ENCODE assay signal across 11 cellular contexts in genomic region chr1:203761958-203762357, GRCh38. TPM values are rescaled to one million over a fixed set of nuclear protein-coding genes. Genes with fewer than 3 reads are reported as not detected.
DNase-seq lines count a peak whose midpoint lies in the region; ATAC-seq, FAIRE-seq and TF ChIP-seq lines count a peak whose summit lies in the region.
"Not testable (repeated sequence)": the region's sequence is repeated elsewhere in the genome, so short reads cannot be mapped to it uniquely, and the experiment has no call there.
"Had no signal": no experiment of that assay in that cellular context is flagged by ENCODE, and none has a peak within 500 bp of the region (broad histone marks: within the 10 kb centered on the region; RNA-seq: fewer than 3 reads in every experiment).

No MANE protein-coding gene starts in this region.

- H4K12ac ChIP-seq in trophoblast cell (ENCODE audit: low read depth, low read length): not testable (repeated sequence)

- TF ChIP-seq CTCF in astrocyte (IDR thresholded peaks at IDR 0.05; ENCODE audit: insufficient read depth, low read depth, low read length); fibroblast of the aortic adventitia (IDR thresholded peaks at IDR 0.05; ENCODE audit: insufficient read depth, low read length); upper lobe of right lung (IDR thresholded peaks at IDR 0.05): not testable (repeated sequence)

- H3K4me3 ChIP-seq in CD4-positive, alpha-beta memory T cell (ENCODE audit: low read length in 2 of 2); astrocyte (ENCODE audit: insufficient read depth, low read depth, low read length); fibroblast of the aortic adventitia (ENCODE audit: low read depth, low read length); trophoblast cell (ENCODE audit: low read depth, low read length); upper lobe of right lung: not testable (repeated sequence)

- H3K4me3 Mint-ChIP-seq in CD4-positive, alpha-beta memory T cell: peak overlapping the region in 1 of 8 donors; percentile 52
- not testable (repeated sequence) for H3K4me3 Mint-ChIP-seq in T-cell; activated naive CD4-positive, alpha-beta T cell treated with anti-CD3 and anti-CD28 coated beads for 36 hours; astrocyte (ENCODE audit: unreplicated experiment)

- H3K4ac ChIP-seq in trophoblast cell (ENCODE audit: low read depth, low read length): not testable (repeated sequence)

- intact Hi-C loops in CD4-positive, alpha-beta memory T cell (cut with micrococcal nuclease): loop anchor here (10.0 kb wide), 1 partner anchor 257 kb away; no protein-coding TSS in a partner anchor
- intact Hi-C loops in activated naive CD4-positive, alpha-beta T cell treated with anti-CD3 and anti-CD28 coated beads for 36 hours (cut with micrococcal nuclease): loop anchor here (10.0 kb wide), 1 partner anchor 477 kb away; no protein-coding TSS in a partner anchor
- intact Hi-C loops in upper lobe of right lung (cut with DNase I): not testable (repeated sequence)

- not testable (repeated sequence) for H3K18ac ChIP-seq in trophoblast cell (ENCODE audit: low read length)

- H3K23ac ChIP-seq in trophoblast cell (ENCODE audit: low read length): not testable (repeated sequence)

- not testable (repeated sequence) for ATAC-seq in T-cell (replicated peaks in 1 of 4); upper lobe of right lung

- H4K8ac ChIP-seq in trophoblast cell (ENCODE audit: low read depth, low read length): not testable (repeated sequence)

- H3K36me3 Mint-ChIP-seq in CD4-positive, alpha-beta memory T cell: peaks cover 0 to 12% of the 10 kb centered on the region in 2 donors
- not testable (repeated sequence) for H3K36me3 Mint-ChIP-seq in T-cell; activated naive CD4-positive, alpha-beta T cell treated with anti-CD3 and anti-CD28 coated beads for 36 hours (ENCODE audit: low read depth); astrocyte (ENCODE audit: low read depth, unreplicated experiment)

- not testable (repeated sequence) for H2BK12ac ChIP-seq in trophoblast cell (ENCODE audit: low read length)

- H3K36me3 ChIP-seq in CD4-positive, alpha-beta memory T cell (ENCODE audit: insufficient read depth, low read length); astrocyte (ENCODE audit: insufficient read depth, low read length); trophoblast cell (ENCODE audit: control insufficient read depth in 1 of 2, insufficient read depth in 2 of 2, low read length in 2 of 2); upper lobe of right lung: not testable (repeated sequence)

- WGBS in trophoblast cell (ENCODE audit: extremely low coverage, insufficient coverage, insufficient read length): no CpG with 5 or more reads among the region's 7 CpGs

- H3K27me3 ChIP-seq in CD4-positive, alpha-beta memory T cell (ENCODE audit: insufficient read depth, low read length); astrocyte (ENCODE audit: insufficient read depth, low read length); trophoblast cell (ENCODE audit: insufficient read depth, low read length); upper lobe of right lung: not testable (repeated sequence)

- not testable (repeated sequence) for H3K9me3 ChIP-seq in CD4-positive, alpha-beta memory T cell (ENCODE audit: control insufficient read depth in 1 of 2, low read length in 2 of 2); astrocyte (ENCODE audit: insufficient read depth, low read depth, low read length); trophoblast cell (ENCODE audit: insufficient read depth, low read depth, low read length); upper lobe of right lung

- H2BK120ac ChIP-seq in trophoblast cell (ENCODE audit: insufficient read depth, low read length, poor library complexity): not testable (repeated sequence)

- H3K79me2 ChIP-seq in astrocyte (ENCODE audit: insufficient read depth, low read length); trophoblast cell (ENCODE audit: control insufficient read depth, insufficient read depth, low read length, poor library complexity): not testable (repeated sequence)

- not testable (repeated sequence) for H3K9ac ChIP-seq in astrocyte (ENCODE audit: low read length); trophoblast cell (ENCODE audit: low read length)

- H4K91ac ChIP-seq in trophoblast cell (ENCODE audit: low read depth, low read length): not testable (repeated sequence)

- POLR2A ChIA-PET in CD4-positive, alpha-beta memory T cell (lab: Charles Lee; ENCODE audit: partially characterized antibody); T-cell (lab: Charles Lee): not testable (repeated sequence)

- H3K79me1 ChIP-seq in trophoblast cell (ENCODE audit: low read length): peaks cover 20% of the 10 kb centered on the region

- H3K27ac ChIP-seq in CD4-positive, alpha-beta memory T cell (ENCODE audit: low read depth, low read length); astrocyte (ENCODE audit: low read depth, low read length); trophoblast cell (ENCODE audit: low read depth, low read length); upper lobe of right lung: not testable (repeated sequence)

- not testable (repeated sequence) for H3K9me3 Mint-ChIP-seq in CD4-positive, alpha-beta memory T cell; T-cell; activated naive CD4-positive, alpha-beta T cell treated with anti-CD3 and anti-CD28 coated beads for 36 hours; astrocyte (ENCODE audit: unreplicated experiment)

- CTCF ChIA-PET in CD4-positive, alpha-beta memory T cell (lab: Charles Lee; ENCODE audit: partially characterized antibody): interaction anchor here (0.7 kb wide), 1 partner anchor 116 kb away, joined by 3 read pairs; no protein-coding TSS in a partner anchor
- CTCF ChIA-PET in T-cell (lab: Charles Lee); activated naive CD4-positive, alpha-beta T cell treated with anti-CD3 and anti-CD28 coated beads for 36 hours (lab: Charles Lee): not testable (repeated sequence)

- not testable (repeated sequence) for H3K27me3 Mint-ChIP-seq in CD4-positive, alpha-beta memory T cell; T-cell; activated naive CD4-positive, alpha-beta T cell treated with anti-CD3 and anti-CD28 coated beads for 36 hours (ENCODE audit: low read depth); astrocyte (ENCODE audit: low read depth, unreplicated experiment)

- peaks cover 38% of the 10 kb centered on the region for H3K4me1 ChIP-seq in CD4-positive, alpha-beta memory T cell (ENCODE audit: insufficient read depth, low read length)
- not testable (repeated sequence) for H3K4me1 ChIP-seq in astrocyte (ENCODE audit: insufficient read depth, low read length); trophoblast cell (ENCODE audit: control insufficient read depth in 1 of 2, insufficient read depth in 2 of 2, low read length in 2 of 2); upper lobe of right lung

- H2AFZ ChIP-seq in astrocyte (ENCODE audit: low read depth, low read length); trophoblast cell (ENCODE audit: insufficient read depth, low read length, poor library complexity): not testable (repeated sequence)

- H4K20me1 ChIP-seq in astrocyte (ENCODE audit: insufficient read depth, low read length): not testable (repeated sequence)

- not testable (repeated sequence) for H2BK5ac ChIP-seq in trophoblast cell (ENCODE audit: low read depth, low read length, poor library complexity)

- not testable (repeated sequence) for H3K4me2 ChIP-seq in astrocyte (ENCODE audit: low read length); trophoblast cell (ENCODE audit: low read length)

- H3K14ac ChIP-seq in trophoblast cell (ENCODE audit: low read length): not testable (repeated sequence)

- not testable (repeated sequence) for DNase-seq in CD4-positive, alpha-beta memory T cell; T-cell; activated naive CD4-positive, alpha-beta T cell treated with anti-CD3 and anti-CD28 coated beads for 36 hours
- DNase-seq in M059J (ENCODE audit: low read depth) (peak; percentile 25), astrocyte (ENCODE audit: low read depth) (peak; percentile 52), fibroblast of the aortic adventitia (ENCODE audit: low read depth) (peak; percentile 39), trophoblast cell (peak; percentile 81 to 82), upper lobe of right lung (peak; percentile 9)

- not testable (repeated sequence) for FAIRE-seq in astrocyte (lab: Jason Lieb, UNC)

- peaks cover 19 to 44% (median 34%) of the 10 kb centered on the region in 4 donors for H3K4me1 Mint-ChIP-seq in CD4-positive, alpha-beta memory T cell
- H3K4me1 Mint-ChIP-seq in T-cell: peaks cover 37 to 46% (median 39%) of the 10 kb centered on the region in 3 donors
- peaks cover 29% of the 10 kb centered on the region for H3K4me1 Mint-ChIP-seq in activated naive CD4-positive, alpha-beta T cell treated with anti-CD3 and anti-CD28 coated beads for 36 hours (ENCODE audit: low read depth)
- H3K4me1 Mint-ChIP-seq in astrocyte (ENCODE audit: low read depth, unreplicated experiment): not testable (repeated sequence)

- peak overlapping the region; percentile 29 to 98 (median 74) for H3K27ac Mint-ChIP-seq in CD4-positive, alpha-beta memory T cell
- H3K27ac Mint-ChIP-seq in T-cell: peak overlapping the region; percentile 98 to 99
- peak overlapping the region; percentile 46 for H3K27ac Mint-ChIP-seq in activated naive CD4-positive, alpha-beta T cell treated with anti-CD3 and anti-CD28 coated beads for 36 hours
- H3K27ac Mint-ChIP-seq in astrocyte (ENCODE audit: unreplicated experiment): not testable (repeated sequence)

- H2AK5ac ChIP-seq in trophoblast cell (ENCODE audit: low read length): not testable (repeated sequence)

RNA-seq across cellular contexts. Expression of gene LAX1, which starts 3.0 kb away (rescaled TPM):
- 10 to 100 TPM; 39.5 to 41.2 TPM for total RNA-seq in CD4-positive, alpha-beta memory T cell
- polyA plus RNA-seq in CD4-positive, alpha-beta memory T cell: 10 to 100 TPM in 1 of 2 donors, 1 to 10 TPM in 1; 5.5 to 36.7 TPM
- total RNA-seq in M059J (2014; rRNA removed; shearing (Covaris generic)): not detected in 2 replicates
- total RNA-seq in T-cell: 10 to 100 TPM; 20.0 to 32.4 (median 29.1) TPM
- total RNA-seq in activated naive CD4-positive, alpha-beta T cell treated with anti-CD3 and anti-CD28 coated beads for 36 hours: 10 to 100 TPM; 11.2 to 11.6 TPM
- total RNA-seq in astrocyte: not detected in 2 replicates
- total RNA-seq in fibroblast of the aortic adventitia (ENCODE audit: low replicate concordance): 0.74 TPM in 1 of 2 replicates, not detected in the other
- polyA plus RNA-seq in trophoblast cell (2013): 0.14 and 0.21 TPM in 2 replicates
- total RNA-seq in upper lobe of right lung: 3.0 TPM
- total RNA-seq: G401, H7 had no signal
- polyA plus RNA-seq: GM23248 had no signal

RNA-seq across cellular contexts. Expression of gene ZBED6, which starts 33.5 kb away (rescaled TPM):
- 10 to 100 TPM; 26.5 to 29.3 TPM for total RNA-seq in CD4-positive, alpha-beta memory T cell
- under 1 TPM; 0.29 to 0.40 TPM for polyA plus RNA-seq in CD4-positive, alpha-beta memory T cell
- 6.4 and 7.4 TPM in 2 replicates for total RNA-seq in M059J (2014; rRNA removed; shearing (Covaris generic))
- total RNA-seq in T-cell: 10 to 100 TPM; 21.7 to 36.7 (median 23.8) TPM
- 10 to 100 TPM; 23.3 to 23.6 TPM for total RNA-seq in activated naive CD4-positive, alpha-beta T cell treated with anti-CD3 and anti-CD28 coated beads for 36 hours
- total RNA-seq in astrocyte: 34.1 and 36.2 TPM in 2 replicates
- total RNA-seq in fibroblast of the aortic adventitia (ENCODE audit: low replicate concordance): 8.7 and 30.5 TPM in 2 replicates
- polyA plus RNA-seq in trophoblast cell (2013): 28.0 and 28.3 TPM in 2 replicates
- total RNA-seq in upper lobe of right lung: 29.5 TPM

RNA-seq across cellular contexts. Expression of gene ZC3H11A, which starts 33.5 kb away (rescaled TPM):
- 100 to 1,000 TPM; 132 to 141 TPM for total RNA-seq in CD4-positive, alpha-beta memory T cell
- polyA plus RNA-seq in CD4-positive, alpha-beta memory T cell: 10 to 100 TPM; 50.9 to 55.0 TPM
- 81.1 and 108 TPM in 2 replicates for total RNA-seq in M059J (2014; rRNA removed; shearing (Covaris generic))
- total RNA-seq in T-cell: 100 to 1,000 TPM in 2 of 5 donors, 10 to 100 TPM in 3; 85.6 to 111 (median 95.8) TPM
- total RNA-seq in activated naive CD4-positive, alpha-beta T cell treated with anti-CD3 and anti-CD28 coated beads for 36 hours: 10 to 100 TPM; 78.4 to 80.9 TPM
- total RNA-seq in astrocyte: 87.4 and 87.6 TPM in 2 replicates
- 108 and 166 TPM in 2 replicates for total RNA-seq in fibroblast of the aortic adventitia (ENCODE audit: low replicate concordance)
- 109 and 113 TPM in 2 replicates for polyA plus RNA-seq in trophoblast cell (2013)
- total RNA-seq in upper lobe of right lung: 84.5 TPM
